11 cellular contexts compared by ENCODE assay signal in the genomic region with DNA sequence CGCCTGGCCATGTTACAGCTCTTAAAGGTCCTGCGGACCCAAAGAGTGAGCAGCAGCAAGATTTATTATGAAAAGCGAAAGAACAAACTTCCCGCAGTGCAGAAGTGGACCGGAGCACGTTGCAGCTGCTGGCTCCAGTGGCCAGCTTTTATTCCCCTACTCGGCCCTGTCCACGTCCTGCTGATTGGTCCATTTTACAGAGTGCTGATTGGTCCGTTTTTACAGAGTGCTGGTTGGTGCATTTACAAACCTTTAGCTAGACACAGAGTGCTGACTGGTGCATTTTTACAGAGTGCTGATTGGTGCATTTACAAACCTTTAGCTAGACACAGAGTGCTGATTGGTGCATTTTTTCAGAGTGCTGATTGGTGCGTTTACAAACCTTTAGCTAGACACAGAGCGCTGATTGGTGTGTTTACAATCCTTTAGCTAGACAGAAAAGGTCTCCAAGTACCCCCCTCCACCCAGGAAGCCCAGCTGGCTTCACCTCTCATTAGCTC. TPM values are rescaled to one million over a fixed set of nuclear protein-coding genes. Genes with fewer than 3 reads are reported as not detected.
DNase-seq lines count a peak whose midpoint lies in the region; ATAC-seq, FAIRE-seq and TF ChIP-seq lines count a peak whose summit lies in the region.
"Not testable (repeated sequence)": the region's sequence is repeated elsewhere in the genome, so short reads cannot be mapped to it uniquely, and the experiment has no call there.
"Had no signal": no experiment of that assay in that cellular context is flagged by ENCODE, and none has a peak within 500 bp of the region (broad histone marks: within the 10 kb centered on the region; RNA-seq: fewer than 3 reads in every experiment).

No MANE protein-coding gene starts in this region.

- not testable (repeated sequence) for H3K79me2 ChIP-seq in DND-41 (ENCODE audit: insufficient read depth, low read length); K562 (ENCODE audit: control insufficient read depth, insufficient read depth, low read length)

- H3K4me1 ChIP-seq in BLaER1 treated with 17β-estradiol and CSF1 and Interleukin-3, amounts not matched to agents 10 nM and 100 nM, result peaks cover 0 to 30% (median 18%) of the 10 kb centered on the region in 10 experiments; a peak in 19 of 20 replicates
- peaks cover 13% of the 10 kb centered on the region for H3K4me1 ChIP-seq in DND-41 (ENCODE audit: insufficient read depth, low read length)
- not testable (repeated sequence) for H3K4me1 ChIP-seq in K562 (replicated peaks in 1 of 2; ENCODE audit: control insufficient read depth in 2 of 2, insufficient read depth in 2 of 2, low read length in 2 of 2)

- not testable (repeated sequence) for TF ChIP-seq POLR2A in K562 (conservative IDR thresholded peaks at IDR 0.05)

- not testable (repeated sequence) for H3K27me3 ChIP-seq in BLaER1 treated with 17β-estradiol and CSF1 and Interleukin-3, amounts not matched to agents 10 nM and 100 nM; DND-41 (ENCODE audit: insufficient read depth, low read length, poor library complexity); K562 (ENCODE audit: control insufficient read depth in 2 of 2, insufficient read depth in 2 of 2, low read length in 2 of 2)

- H3K4me3 ChIP-seq in BLaER1 treated with 17β-estradiol and CSF1 and Interleukin-3, amounts not matched to agents 10 nM and 100 nM, result peak overlapping the region; percentile 39 to 60 (median 51); a peak in 19 of 20 replicates
- not testable (repeated sequence) for H3K4me3 ChIP-seq in DND-41 (ENCODE audit: low read depth in 1 of 2, low read length in 2 of 2); K562

- H4K20me1 ChIP-seq in BLaER1 treated with 17β-estradiol and CSF1 and Interleukin-3, amounts not matched to agents 10 nM and 100 nM; DND-41 (ENCODE audit: insufficient read depth, low read length); K562 (replicated peaks; ENCODE audit: control insufficient read depth, insufficient read depth, low read length): not testable (repeated sequence)

- peak overlapping the region; percentile 82 for H3K4me3 Mint-ChIP-seq in T-helper 17 cell
- peak overlapping the region; percentile 63 for H3K4me3 Mint-ChIP-seq in activated CD8-positive, alpha-beta T cell treated with anti-CD3 and anti-CD28 coated beads for 36 hours
- H3K4me3 Mint-ChIP-seq in activated T-helper 2 cell treated with anti-CD3 and anti-CD28 coated beads, Interferon-gamma antibody, Interleukin-2, Interleukin-4, amounts not matched to agents 10 μg/mL and 5 μg/mL and 100 μg/mL, durations not matched to agents 14 hours and 24 hours and 36 hours (ENCODE audit: low read depth), result peak overlapping the region; percentile 59
- H3K4me3 Mint-ChIP-seq in memory B cell, result peak overlapping the region; percentile 33
- H3K4me3 Mint-ChIP-seq in stimulated activated memory B cell treated with anti-CD40 and anti-IgM and Interleukin-4, amounts not matched to agents 10 μg/mL and 1 μg/mL and 100 μg/mL, for 72 hours, result peak overlapping the region; percentile 38

- not testable (repeated sequence) for TF ChIP-seq CTCF in DND-41 (IDR thresholded peaks at IDR 0.05; ENCODE audit: borderline replicate concordance, extremely low read depth, low read length, poor library complexity, severe bottlenecking); activated CD8-positive, alpha-beta T cell treated with anti-CD3 and anti-CD28 coated beads for 36 hours (IDR thresholded peaks at IDR 0.05); K562 (IDR thresholded peaks at IDR 0.05 in 2 of 3, conservative IDR thresholded peaks at IDR 0.05 in 1 of 3; ENCODE audit: insufficient read depth in 2 of 3, low read depth in 1 of 3, low read length in 3 of 3)

- in situ Hi-C loops in K562 (cut with MboI), result not testable (repeated sequence)

- not testable (repeated sequence) for TF ChIP-seq RAD21 in K562 (CRISPR knock-in tag; conservative IDR thresholded peaks at IDR 0.05 in 1 of 2, IDR thresholded peaks at IDR 0.05 in 1 of 2)

- ATAC-seq in DND-41 (ENCODE audit: insufficient read depth, low read depth); T-helper 17 cell; K562; memory B cell (ENCODE audit: low read depth); stimulated activated memory B cell treated with anti-CD40 and anti-IgM and Interleukin-4, amounts not matched to agents 10 μg/mL and 1 μg/mL and 100 μg/mL, for 72 hours: not testable (repeated sequence)
- ATAC-seq in activated CD8-positive, alpha-beta T cell treated with anti-CD3 and anti-CD28 coated beads for 36 hours, result peak; percentile 10

- intact Hi-C loops in activated CD8-positive, alpha-beta T cell treated with anti-CD3 and anti-CD28 coated beads for 36 hours (cut with micrococcal nuclease), result loop anchor here (5.0 kb wide), 1 partner anchor 45 kb away; a partner anchor contains a TSS
- intact Hi-C loops in activated T-helper 2 cell treated with anti-CD3 and anti-CD28 coated beads, Interferon-gamma antibody, Interleukin-2, Interleukin-4, amounts not matched to agents 10 μg/mL and 5 μg/mL and 100 μg/mL, durations not matched to agents 14 hours and 24 hours and 36 hours (cut with micrococcal nuclease); K562 (cut with micrococcal nuclease): not testable (repeated sequence)

- peaks cover 7 to 22% (median 15%) of the 10 kb centered on the region in 11 experiments; a peak in 20 of 22 replicates for H3K9me3 ChIP-seq in BLaER1 treated with 17β-estradiol and CSF1 and Interleukin-3, amounts not matched to agents 10 nM and 100 nM (replicated peaks in 1 of 11)
- not testable (repeated sequence) for H3K9me3 ChIP-seq in DND-41 (ENCODE audit: insufficient read depth, low read length, severe bottlenecking); T-helper 17 cell (ENCODE audit: control insufficient read depth, low read length, poor library complexity, severe bottlenecking); K562 (replicated peaks; ENCODE audit: control insufficient read depth, insufficient read depth, low read depth, low read length)

- H3K36me3 Mint-ChIP-seq in T-helper 17 cell (ENCODE audit: low read depth); activated CD8-positive, alpha-beta T cell treated with anti-CD3 and anti-CD28 coated beads for 36 hours (ENCODE audit: low read depth); activated T-helper 2 cell treated with anti-CD3 and anti-CD28 coated beads, Interferon-gamma antibody, Interleukin-2, Interleukin-4, amounts not matched to agents 10 μg/mL and 5 μg/mL and 100 μg/mL, durations not matched to agents 14 hours and 24 hours and 36 hours (ENCODE audit: low read depth); memory B cell; stimulated activated memory B cell treated with anti-CD40 and anti-IgM and Interleukin-4, amounts not matched to agents 10 μg/mL and 1 μg/mL and 100 μg/mL, for 72 hours: not testable (repeated sequence)

- peak overlapping the region; percentile 67 to 86 (median 79) for H3K4me2 ChIP-seq in BLaER1 treated with 17β-estradiol and CSF1 and Interleukin-3, amounts not matched to agents 10 nM and 100 nM
- H3K4me2 ChIP-seq in DND-41 (ENCODE audit: insufficient read depth, low read length), result peak overlapping the region; percentile 45
- H3K4me2 ChIP-seq in K562 (ENCODE audit: insufficient read depth, low read length), result not testable (repeated sequence)

- TF ChIP-seq EP300 in K562 (IDR thresholded peaks at IDR 0.05; ENCODE audit: low read length), result not testable (repeated sequence)

- H3K27me3 Mint-ChIP-seq in T-helper 17 cell; activated CD8-positive, alpha-beta T cell treated with anti-CD3 and anti-CD28 coated beads for 36 hours; activated T-helper 2 cell treated with anti-CD3 and anti-CD28 coated beads, Interferon-gamma antibody, Interleukin-2, Interleukin-4, amounts not matched to agents 10 μg/mL and 5 μg/mL and 100 μg/mL, durations not matched to agents 14 hours and 24 hours and 36 hours (ENCODE audit: low read depth); memory B cell: not testable (repeated sequence)
- peaks cover 20% of the 10 kb centered on the region for H3K27me3 Mint-ChIP-seq in stimulated activated memory B cell treated with anti-CD40 and anti-IgM and Interleukin-4, amounts not matched to agents 10 μg/mL and 1 μg/mL and 100 μg/mL, for 72 hours

- H3K36me3 ChIP-seq in BLaER1 treated with 17β-estradiol and CSF1 and Interleukin-3, amounts not matched to agents 10 nM and 100 nM; DND-41 (ENCODE audit: insufficient read depth, low read length); K562 (ENCODE audit: control insufficient read depth, insufficient read depth, low read length): not testable (repeated sequence)

- peak overlapping the region in 9 of 11 experiments; percentile 59 to 79 (median 72); a peak in 18 of 22 replicates for H3K27ac ChIP-seq in BLaER1 treated with 17β-estradiol and CSF1 and Interleukin-3, amounts not matched to agents 10 nM and 100 nM
- H3K27ac ChIP-seq in DND-41 (ENCODE audit: low read length); K562 (ENCODE audit: extremely low read depth, low read depth, low read length): not testable (repeated sequence)

- H3K9me1 ChIP-seq in K562 (ENCODE audit: control insufficient read depth, insufficient read depth, low read length), result not testable (repeated sequence)

- H2AFZ ChIP-seq in DND-41 (ENCODE audit: low read depth, low read length); K562 (ENCODE audit: low read depth, low read length): not testable (repeated sequence)

- WGBS in K562 (ENCODE audit: insufficient coverage, low coverage, missing lambda C conversion rate), result 25% methylated on average over 11 of the region's 11 CpGs

- CTCF ChIA-PET in activated CD8-positive, alpha-beta T cell treated with anti-CD3 and anti-CD28 coated beads for 36 hours (lab: Charles Lee), result interaction anchor here (1.0 to 3.1 kb wide), 5 partner anchors 8 to 47 kb away, joined by 3 to 13 read pairs (median 7); a partner anchor contains a TSS
- CTCF ChIA-PET in K562 (lab: Yijun Ruan, JAX; ENCODE audit: low intra/inter-chr PET ratio), result not testable (repeated sequence)

- H3K9me3 Mint-ChIP-seq in activated CD8-positive, alpha-beta T cell treated with anti-CD3 and anti-CD28 coated beads for 36 hours; activated T-helper 2 cell treated with anti-CD3 and anti-CD28 coated beads, Interferon-gamma antibody, Interleukin-2, Interleukin-4, amounts not matched to agents 10 μg/mL and 5 μg/mL and 100 μg/mL, durations not matched to agents 14 hours and 24 hours and 36 hours; memory B cell; stimulated activated memory B cell treated with anti-CD40 and anti-IgM and Interleukin-4, amounts not matched to agents 10 μg/mL and 1 μg/mL and 100 μg/mL, for 72 hours: not testable (repeated sequence)

- BruUV-seq in K562 (replicated peaks; lab: Mats Ljungman, UMichigan), result not testable (repeated sequence)

- POLR2A ChIA-PET in activated CD8-positive, alpha-beta T cell treated with anti-CD3 and anti-CD28 coated beads for 36 hours (lab: Charles Lee), result interaction anchor here (0.6 to 1.2 kb wide), 3 partner anchors 18 to 353 kb away, joined by 3 read pairs; no protein-coding TSS in a partner anchor
- POLR2A ChIA-PET in K562 (lab: Yijun Ruan, JAX), result interaction anchor here (1.1 kb wide), 1 partner anchor 12 kb away, joined by 3 read pairs; no protein-coding TSS in a partner anchor

- not testable (repeated sequence) for H3K4me1 Mint-ChIP-seq in T-helper 17 cell
- H3K4me1 Mint-ChIP-seq in activated CD8-positive, alpha-beta T cell treated with anti-CD3 and anti-CD28 coated beads for 36 hours (ENCODE audit: low read depth), result peaks cover 20% of the 10 kb centered on the region
- peaks cover 25% of the 10 kb centered on the region for H3K4me1 Mint-ChIP-seq in activated T-helper 2 cell treated with anti-CD3 and anti-CD28 coated beads, Interferon-gamma antibody, Interleukin-2, Interleukin-4, amounts not matched to agents 10 μg/mL and 5 μg/mL and 100 μg/mL, durations not matched to agents 14 hours and 24 hours and 36 hours (ENCODE audit: low read depth)
- peaks cover 11% of the 10 kb centered on the region for H3K4me1 Mint-ChIP-seq in memory B cell
- peaks cover 15% of the 10 kb centered on the region for H3K4me1 Mint-ChIP-seq in stimulated activated memory B cell treated with anti-CD40 and anti-IgM and Interleukin-4, amounts not matched to agents 10 μg/mL and 1 μg/mL and 100 μg/mL, for 72 hours

- not testable (repeated sequence) for FAIRE-seq in K562 (lab: Jason Lieb, UNC)

- H3K9ac ChIP-seq in BLaER1 treated with 17β-estradiol and CSF1 and Interleukin-3, amounts not matched to agents 10 nM and 100 nM, result peak overlapping the region in 10 of 11 experiments; percentile 26 to 71 (median 64); a peak in 19 of 22 replicates
- H3K9ac ChIP-seq in DND-41 (ENCODE audit: low read depth, low read length); K562 (ENCODE audit: insufficient read depth in 1 of 2, low read depth in 2 of 2, low read length in 2 of 2): not testable (repeated sequence)

- H3K27ac Mint-ChIP-seq in T-helper 17 cell, result peak overlapping the region; percentile 65
- peak overlapping the region; percentile 84 for H3K27ac Mint-ChIP-seq in activated CD8-positive, alpha-beta T cell treated with anti-CD3 and anti-CD28 coated beads for 36 hours
- peak overlapping the region; percentile 81 for H3K27ac Mint-ChIP-seq in activated T-helper 2 cell treated with anti-CD3 and anti-CD28 coated beads, Interferon-gamma antibody, Interleukin-2, Interleukin-4, amounts not matched to agents 10 μg/mL and 5 μg/mL and 100 μg/mL, durations not matched to agents 14 hours and 24 hours and 36 hours
- H3K27ac Mint-ChIP-seq in memory B cell, result not testable (repeated sequence)
- peak overlapping the region; percentile 71 for H3K27ac Mint-ChIP-seq in stimulated activated memory B cell treated with anti-CD40 and anti-IgM and Interleukin-4, amounts not matched to agents 10 μg/mL and 1 μg/mL and 100 μg/mL, for 72 hours

- DNase-seq in DND-41; T-helper 17 cell; activated CD8-positive, alpha-beta T cell treated with anti-CD3 and anti-CD28 coated beads for 36 hours; activated T-helper 2 cell treated with anti-CD3 and anti-CD28 coated beads, Interferon-gamma antibody, Interleukin-2, Interleukin-4, amounts not matched to agents 10 μg/mL and 5 μg/mL and 100 μg/mL, durations not matched to agents 14 hours and 24 hours and 36 hours (ENCODE audit: low spot score); K562 (ENCODE audit: extremely low read depth in 1 of 4, low spot score in 3 of 4); memory B cell (ENCODE audit: low spot score in 2 of 2): not testable (repeated sequence)

RNA-seq across cellular contexts. Expression of a gene that starts 46.3 kb away (rescaled TPM):
- 10 to 100 TPM in 1 of 2 donors, 1 to 10 TPM in 1; 9.1 to 11.6 TPM for total RNA-seq in T-helper 17 cell
- total RNA-seq in activated CD8-positive, alpha-beta T cell treated with anti-CD3 and anti-CD28 coated beads for 36 hours, result 1 to 10 TPM; 3.1 to 3.5 TPM
- total RNA-seq in activated T-helper 2 cell treated with anti-CD3 and anti-CD28 coated beads, Interferon-gamma antibody, Interleukin-2, Interleukin-4, amounts not matched to agents 10 μg/mL and 5 μg/mL and 100 μg/mL, durations not matched to agents 14 hours and 24 hours and 36 hours, result 3.0 and 3.1 TPM in 2 replicates
- 5.1 and 6.8 TPM in 2 replicates for total RNA-seq in K562 (2011; cell fraction: chromatin; rRNA removed; ENCODE audit: low replicate concordance)
- total RNA-seq in K562 (2011; cell fraction: nucleolus; rRNA removed), result 2.4 and 2.8 TPM in 2 replicates
- total RNA-seq in K562 (2011; cell fraction: nucleoplasm; rRNA removed), result 5.9 and 11.5 TPM in 2 replicates
- 1.6 and 3.2 TPM in 2 replicates for total RNA-seq in K562 (2014; rRNA removed)
- total RNA-seq in K562 (2014; rRNA removed; fragmentation: Illumina TruSeq; extraction: Trizol), result 0.89 and 0.98 TPM in 2 replicates
- total RNA-seq in K562 (2015; rRNA removed; fragmentation: Illumina TruSeq; extraction: Trizol), result 1.2 and 1.4 TPM in 2 replicates
- total RNA-seq in K562 (2021), result 1.1 and 1.8 TPM in 2 replicates
- polyA plus RNA-seq in K562 (2011; rRNA removed), result 4.1 and 4.7 TPM in 2 replicates
- 4.5 and 4.7 TPM in 2 replicates for polyA plus RNA-seq in K562 (2011; cell fraction: cytosol; rRNA removed)
- 7.3 and 7.6 TPM in 2 replicates for polyA plus RNA-seq in K562 (2011; cell fraction: nucleus; rRNA removed)
- polyA plus RNA-seq in K562 (2012), result 3.0 and 7.0 TPM in 2 replicates
- polyA plus RNA-seq in K562 (2014; fragmentation: Illumina TruSeq; extraction: Trizol), result 1.3 and 1.9 TPM in 2 replicates
- 1 to 10 TPM; 1.0 to 1.8 TPM for polyA plus RNA-seq in K562 (2014; fragmentation: Nextera tagmentation; extraction: Ambion mirVana)
- 2.7 and 3.3 TPM in 2 replicates for polyA plus RNA-seq in K562 (2014; rRNA removed)
- polyA minus RNA-seq in K562 (2011; rRNA and poly(A)+ RNA removed), result 1.2 and 1.4 TPM in 2 replicates
- 0.57 TPM in 1 of 2 replicates, not detected in the other for polyA minus RNA-seq in K562 (2011; cell fraction: cytosol; rRNA and poly(A)+ RNA removed)
- 1.1 and 1.8 TPM in 2 replicates for polyA minus RNA-seq in K562 (2011; cell fraction: nucleus; rRNA and poly(A)+ RNA removed)

RNA-seq across cellular contexts. Expression of a gene that starts 46.5 kb away (rescaled TPM):
- total RNA-seq in T-helper 17 cell, result under 1 TPM in 1 of 2 donors, not detected in 1; 0.07 TPM
- total RNA-seq in activated CD8-positive, alpha-beta T cell treated with anti-CD3 and anti-CD28 coated beads for 36 hours, result not detected
- 0.07 TPM in 1 of 2 replicates, not detected in the other for total RNA-seq in activated T-helper 2 cell treated with anti-CD3 and anti-CD28 coated beads, Interferon-gamma antibody, Interleukin-2, Interleukin-4, amounts not matched to agents 10 μg/mL and 5 μg/mL and 100 μg/mL, durations not matched to agents 14 hours and 24 hours and 36 hours
- not detected in 2 replicates for total RNA-seq in K562 (2011; cell fraction: chromatin; rRNA removed; ENCODE audit: low replicate concordance)
- not detected in 2 replicates for total RNA-seq in K562 (2011; cell fraction: nucleolus; rRNA removed)
- not detected in 2 replicates for total RNA-seq in K562 (2011; cell fraction: nucleoplasm; rRNA removed)
- total RNA-seq in K562 (2014; rRNA removed), result not detected in 2 replicates
- total RNA-seq in K562 (2014; rRNA removed; fragmentation: Illumina TruSeq; extraction: Trizol), result not detected in 2 replicates
- total RNA-seq in K562 (2015; rRNA removed; fragmentation: Illumina TruSeq; extraction: Trizol), result not detected in 2 replicates
- total RNA-seq in K562 (2021), result not detected in 2 replicates
- not detected in 2 replicates for polyA plus RNA-seq in K562 (2011; rRNA removed)
- polyA plus RNA-seq in K562 (2011; cell fraction: cytosol; rRNA removed), result 0.01 TPM in 1 of 2 replicates, not detected in the other
- not detected in 2 replicates for polyA plus RNA-seq in K562 (2011; cell fraction: nucleus; rRNA removed)
- not detected in 2 replicates for polyA plus RNA-seq in K562 (2012)
- polyA plus RNA-seq in K562 (2014; fragmentation: Illumina TruSeq; extraction: Trizol), result not detected in 2 replicates
- not detected for polyA plus RNA-seq in K562 (2014; fragmentation: Nextera tagmentation; extraction: Ambion mirVana)
- not detected in 2 replicates for polyA plus RNA-seq in K562 (2014; rRNA removed)
- polyA minus RNA-seq in K562 (2011; rRNA and poly(A)+ RNA removed), result not detected in 2 replicates
- not detected in 2 replicates for polyA minus RNA-seq in K562 (2011; cell fraction: cytosol; rRNA and poly(A)+ RNA removed)
- not detected in 2 replicates for polyA minus RNA-seq in K562 (2011; cell fraction: nucleus; rRNA and poly(A)+ RNA removed)
- total RNA-seq: Calu3, HFFc6, MCF 10A had no signal
